ENCODE assay signal across 8 cellular contexts in the genomic region with DNA sequence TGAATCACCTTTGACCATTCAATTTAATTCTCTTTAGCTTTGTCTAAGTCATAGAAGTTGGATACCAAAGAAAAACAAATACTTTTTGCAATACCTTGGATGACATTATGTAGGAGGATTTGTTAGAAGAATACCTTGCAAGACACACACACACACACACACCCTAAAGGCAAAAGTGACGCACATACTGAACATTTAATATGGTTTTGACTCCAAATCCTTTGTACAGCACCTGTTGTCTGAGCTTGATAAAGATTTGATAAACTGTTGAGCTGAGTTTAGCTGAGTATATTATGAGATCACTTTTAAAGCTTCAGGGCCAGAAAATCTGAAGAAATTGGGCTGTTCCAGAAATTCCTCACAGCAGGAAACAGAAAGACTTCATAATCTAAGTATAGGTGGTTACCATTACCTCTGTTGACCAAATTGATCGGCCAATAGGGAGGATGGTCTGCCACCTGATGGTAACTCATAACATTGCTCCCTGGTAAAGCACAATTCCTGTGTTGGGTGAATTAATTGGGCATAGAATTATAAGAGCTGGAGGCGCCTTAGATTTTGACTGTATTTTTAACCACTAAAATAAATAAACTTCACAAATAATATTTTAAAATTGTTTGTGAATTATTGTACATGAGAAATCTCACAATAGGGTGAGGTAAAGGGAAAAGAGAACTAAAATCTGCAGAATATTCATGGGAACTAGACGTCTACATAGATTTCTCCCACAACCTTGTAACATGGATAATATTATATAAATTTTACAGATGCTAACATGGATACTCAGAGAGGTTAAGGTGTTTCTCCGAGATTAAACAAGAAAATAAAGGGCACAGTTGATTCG. TPM values are rescaled to one million over a fixed set of nuclear protein-coding genes. Genes with fewer than 3 reads are reported as not detected.
DNase-seq lines count a peak whose midpoint lies in the region; ATAC-seq and TF ChIP-seq lines count a peak whose summit lies in the region.

No MANE protein-coding gene starts in this region.

- ATAC-seq in GM18498 (IDR thresholded peaks at IDR 0.05; ENCODE audit: unreplicated experiment) (peak; percentile 88), HG02884 (IDR thresholded peaks at IDR 0.05; ENCODE audit: unreplicated experiment) (peak; percentile 69), body of pancreas (peak; percentile 75)

- CTCF ChIA-PET in CD8-positive, alpha-beta memory T cell (lab: Charles Lee) = interaction anchor here (0.8 to 8.1 kb wide), 9 partner anchors 10 to 80 kb away, joined by 3 to 74 read pairs (median 4); a partner anchor contains a TSS

- H3K27ac ChIP-seq in CD8-positive, alpha-beta memory T cell (ENCODE audit: low read depth, low read length) = no peak overlapping the region
- H3K27ac ChIP-seq in body of pancreas (peak overlapping the region; percentile 52 to 74 (median 62)), uterus (no peak overlapping the region)

- TF ChIP-seq POLR2A in body of pancreas (IDR thresholded peaks at IDR 0.05) = no peak
- TF ChIP-seq POLR2A in uterus (IDR thresholded peaks at IDR 0.05) = no peak

- H3K4me3 Mint-ChIP-seq in CD8-positive, alpha-beta memory T cell = no peak overlapping the region

- WGBS in body of pancreas, 2 donors = 48 to 50% methylated on average over 6 of the region's 6 CpGs

- H3K9me3 ChIP-seq in CD8-positive, alpha-beta memory T cell (ENCODE audit: low read length) = no peaks in the 10 kb centered on the region
- peaks cover 0 to 5% (median 0%) of the 10 kb centered on the region in 3 donors for H3K9me3 ChIP-seq in body of pancreas
- no peaks in the 10 kb centered on the region for H3K9me3 ChIP-seq in uterus

- H3K27me3 Mint-ChIP-seq in CD8-positive, alpha-beta memory T cell = peaks cover 3 to 5% of the 10 kb centered on the region in 2 donors

- DNase-seq in CD8-positive, alpha-beta memory T cell = peak in 4 of 5 donors; percentile 6 to 50 (median 9)
- DNase-seq in NCI-H460 (ENCODE audit: extremely low read depth, low read depth) (peak; percentile 46), body of pancreas (peak; percentile 62 to 75 (median 67)), kidney epithelial cell (ENCODE audit: low read depth) (no peak), uterus (no peak), GOT3 (lab: John Stamatoyannopoulos, UW) (no peak)

- no peak overlapping the region for H3K27ac Mint-ChIP-seq in CD8-positive, alpha-beta memory T cell

- no peaks in the 10 kb centered on the region for H3K4me1 ChIP-seq in CD8-positive, alpha-beta memory T cell (ENCODE audit: insufficient read depth, low read length)
- peaks cover 47% of the 10 kb centered on the region for H3K4me1 ChIP-seq in body of pancreas
- no peaks in the 10 kb centered on the region for H3K4me1 ChIP-seq in uterus

- no peak overlapping the region for H3K4me3 ChIP-seq in CD8-positive, alpha-beta memory T cell (ENCODE audit: low read length)
- no peak overlapping the region for H3K4me3 ChIP-seq in body of pancreas
- H3K4me3 ChIP-seq in kidney epithelial cell (ENCODE audit: low read depth, low read length) = no peak overlapping the region
- no peak overlapping the region for H3K4me3 ChIP-seq in uterus

- POLR2A ChIA-PET in CD8-positive, alpha-beta memory T cell (lab: Charles Lee) = no interaction called here

- intact Hi-C loops in body of pancreas (cut with DNase I) (no loop called here), uterus (cut with DNase I; ENCODE audit: low total_unique reads) (no loop called here)

- H3K36me3 ChIP-seq in CD8-positive, alpha-beta memory T cell (ENCODE audit: insufficient read depth, low read length) = no peaks in the 10 kb centered on the region
- H3K36me3 ChIP-seq in body of pancreas (replicated peaks in 1 of 2; ENCODE audit: insufficient read depth in 1 of 2, low read depth in 2 of 2) (no peaks in the 10 kb centered on the region), kidney epithelial cell (ENCODE audit: control insufficient read depth, insufficient read depth, low read length) (no peaks in the 10 kb centered on the region), uterus (no peaks in the 10 kb centered on the region)

- no peaks in the 10 kb centered on the region for H3K27me3 ChIP-seq in CD8-positive, alpha-beta memory T cell (ENCODE audit: insufficient read depth, low read length, poor library complexity, severe bottlenecking)
- H3K27me3 ChIP-seq in body of pancreas (no peaks in the 10 kb centered on the region), kidney epithelial cell (ENCODE audit: control insufficient read depth, insufficient read depth, low read length) (no peaks in the 10 kb centered on the region), uterus (no peaks in the 10 kb centered on the region)

- TF ChIP-seq CTCF in body of pancreas (IDR thresholded peaks at IDR 0.05) = peak; percentile 15 to 86 (median 77)
- TF ChIP-seq CTCF in kidney epithelial cell (IDR thresholded peaks at IDR 0.05; ENCODE audit: insufficient read depth, low read length, poor library complexity, severe bottlenecking) = peak; percentile 66
- peak in 3 of 4 experiments; percentile 30 to 43 (median 35) for TF ChIP-seq CTCF in uterus (IDR thresholded peaks at IDR 0.05)

- H3K9me3 Mint-ChIP-seq in CD8-positive, alpha-beta memory T cell = no peaks in the 10 kb centered on the region

- no peaks in the 10 kb centered on the region for H3K4me1 Mint-ChIP-seq in CD8-positive, alpha-beta memory T cell

- H3K36me3 Mint-ChIP-seq in CD8-positive, alpha-beta memory T cell = no peaks in the 10 kb centered on the region

RNA-seq across cellular contexts. Expression of a gene that starts 21.9 kb away (rescaled TPM):
- 10 to 100 TPM; 69.0 to 70.2 TPM for total RNA-seq in CD8-positive, alpha-beta memory T cell
- 49.5 TPM for polyA plus RNA-seq in CD8-positive, alpha-beta memory T cell
- 13.4 and 13.6 TPM in 2 replicates for total RNA-seq in NCI-H460 (2014; rRNA removed; shearing (Covaris generic))
- polyA plus RNA-seq in NCI-H460 (2014; cell fraction: nucleus; rRNA removed) = 12.3 and 17.9 TPM in 2 replicates
- total RNA-seq in body of pancreas (10 to 100 TPM; 10.9 to 18.5 TPM), kidney epithelial cell (8.9 and 9.7 TPM in 2 replicates), uterus (10 to 100 TPM in 2 of 4 donors, 1 to 10 TPM in 1, under 1 TPM in 1; 0.29 to 19.4 (median 8.8) TPM)

RNA-seq across cellular contexts. Expression of a gene that starts 42.3 kb away (rescaled TPM):
- 10 to 100 TPM; 13.0 to 15.0 TPM for total RNA-seq in CD8-positive, alpha-beta memory T cell
- polyA plus RNA-seq in CD8-positive, alpha-beta memory T cell = 10.2 TPM
- total RNA-seq in NCI-H460 (2014; rRNA removed; shearing (Covaris generic)) = 12.1 and 14.3 TPM in 2 replicates
- 6.3 and 15.1 TPM in 2 replicates for polyA plus RNA-seq in NCI-H460 (2014; cell fraction: nucleus; rRNA removed)
- total RNA-seq in body of pancreas = 10 to 100 TPM; 42.5 to 43.6 TPM
- 11.9 and 14.0 TPM in 2 replicates for total RNA-seq in kidney epithelial cell
- 10 to 100 TPM in 3 of 4 donors, 1 to 10 TPM in 1; 6.4 to 52.7 (median 19.9) TPM for total RNA-seq in uterus

Comparison
In these comparisons a context has a peak if more than half of its experiments do, and no peak if none do; other contexts are left out.
1. DNase-seq: peak in CD8-positive, alpha-beta memory T cell (4 of 5), NCI-H460 (single experiment) and body of pancreas (4 of 4); none in kidney epithelial cell (single experiment), uterus (0 of 2) and GOT3 (single experiment).
2. H3K27ac ChIP-seq: peak in body of pancreas (4 of 4); none in CD8-positive, alpha-beta memory T cell (single experiment) and uterus (0 of 2).
3. Peak in every context shown above with its lines, with median percentiles within 50 percentile points of each other: ATAC-seq and CTCF ChIP-seq.